7 cellular contexts compared by ENCODE assay signal in the genomic region with DNA sequence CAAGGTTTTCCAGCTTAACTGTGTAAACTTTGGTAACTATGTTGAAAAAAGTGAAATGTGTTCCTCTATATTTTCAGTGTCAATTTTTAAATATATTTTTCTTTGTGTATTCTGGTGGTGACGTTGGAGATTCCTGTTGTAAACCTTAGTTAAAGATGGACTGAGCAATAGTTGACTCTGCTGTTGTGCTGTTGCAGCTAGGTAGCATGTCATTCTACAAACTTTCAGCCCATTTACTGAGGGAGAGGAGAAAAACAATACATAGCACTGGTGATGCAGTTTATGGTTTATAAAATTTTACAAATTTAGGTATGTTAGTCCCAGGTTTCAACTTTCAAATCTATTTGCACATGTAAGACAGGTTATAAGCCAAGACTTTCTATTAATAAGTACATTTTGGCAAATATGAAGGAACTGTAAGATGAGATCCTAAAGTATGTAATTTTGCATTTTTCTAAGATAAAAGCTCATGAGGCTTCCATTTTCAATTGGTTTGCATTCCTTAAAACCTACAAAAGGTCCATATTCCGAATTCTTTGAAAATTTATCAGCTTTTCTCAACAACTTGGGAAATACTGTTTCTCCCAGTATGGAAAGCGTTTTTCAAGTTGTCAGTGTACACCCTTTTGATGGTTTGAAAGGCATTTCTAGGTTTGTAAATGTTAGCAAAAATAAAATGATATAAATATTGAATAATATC. TPM values are rescaled to one million over a fixed set of nuclear protein-coding genes. Genes with fewer than 3 reads are reported as not detected.
DNase-seq lines count a peak whose midpoint lies in the region; ATAC-seq and TF ChIP-seq lines count a peak whose summit lies in the region.

No MANE protein-coding gene starts in this region.

- no peak overlapping the region for H2AK5ac ChIP-seq in H9 (ENCODE audit: insufficient read length, low read length)

- intact Hi-C loops in gastrocnemius medialis (cut with DNase I; ENCODE audit: low total_unique reads): loop anchor here (5.0 kb wide), 4 partner anchors 60 to 860 kb away; a partner anchor contains a TSS

- H4K91ac ChIP-seq in H9 (ENCODE audit: insufficient read length, low read depth, low read length): no peak overlapping the region

- H3K4me3 Mint-ChIP-seq in H9: peak overlapping the region; percentile 85 to 95
- peak overlapping the region; percentile 84 to 96 (median 93) for H3K4me3 Mint-ChIP-seq in T-cell

- TF ChIP-seq CTCF in H9 (conservative IDR thresholded peaks at IDR 0.05): no peak
- no peak for TF ChIP-seq CTCF in fibroblast of pulmonary artery (IDR thresholded peaks at IDR 0.05; ENCODE audit: low read length, missing control alignments)
- TF ChIP-seq CTCF in gastrocnemius medialis (IDR thresholded peaks at IDR 0.05 in 4 of 5, conservative IDR thresholded peaks at IDR 0.05 in 1 of 5): no peak

- no peak overlapping the region for H3T11ph ChIP-seq in H9 (ENCODE audit: low read length)

- no peak overlapping the region for H2BK12ac ChIP-seq in H9 (ENCODE audit: insufficient read length, low read depth, low read length)

- no peak overlapping the region for H3K9ac ChIP-seq in H9 (ENCODE audit: extremely low read depth, insufficient read length, low read length)

- H3K4ac ChIP-seq in H9 (ENCODE audit: low read depth, low read length): no peak overlapping the region

- DNase-seq in H9 (no peak), T-cell (no peak), fibroblast of pulmonary artery (ENCODE audit: low read depth) (no peak), gastrocnemius medialis (no peak), hepatic stellate cell (ENCODE audit: low spot score) (no peak), GM19240 (ENCODE audit: insufficient read length, low spot score) (no peak)

- no peak overlapping the region for H4K5ac ChIP-seq in H9 (ENCODE audit: insufficient read length, low read depth, low read length)

- H3K9me3 Mint-ChIP-seq in H9 (no peaks in the 10 kb centered on the region; a peak in 1 of 5 replicates), T-cell (no peaks in the 10 kb centered on the region)

- peak overlapping the region; percentile 91 for H3K4me3 ChIP-seq in fibroblast of pulmonary artery (replicated peaks; ENCODE audit: low read depth, low read length)
- peak overlapping the region; percentile 80 to 97 (median 86) for H3K4me3 ChIP-seq in gastrocnemius medialis

- CTCF ChIA-PET in T-cell (lab: Charles Lee): interaction anchor here (0.7 to 5.5 kb wide), 6 partner anchors 24 to 84 kb away, joined by 3 to 34 read pairs (median 3); no protein-coding TSS in a partner anchor

- no peak overlapping the region for H2AFZ ChIP-seq in H9 (ENCODE audit: low read length)

- H3K27ac ChIP-seq in H9 (ENCODE audit: insufficient read length, low read depth, low read length): no peak overlapping the region
- peak overlapping the region in 2 of 4 donors; percentile 87 to 88 for H3K27ac ChIP-seq in gastrocnemius medialis

- H3K27me3 ChIP-seq in H9 (ENCODE audit: insufficient read depth, low read length) (no peaks in the 10 kb centered on the region; the same call in 1 of the 2 replicates), gastrocnemius medialis (no peaks in the 10 kb centered on the region)

- ATAC-seq in T-cell (replicated peaks in 1 of 4) (no peak), gastrocnemius medialis (no peak), HG03432 (IDR thresholded peaks at IDR 0.05; ENCODE audit: unreplicated experiment) (no peak)

- H2BK20ac ChIP-seq in H9 (ENCODE audit: low read depth, low read length, poor library complexity, severe bottlenecking): no peak overlapping the region

- no peak for TF ChIP-seq POLR2A in gastrocnemius medialis (IDR thresholded peaks at IDR 0.05)

- no peaks in the 10 kb centered on the region for H4K20me1 ChIP-seq in H9 (ENCODE audit: control insufficient read depth, insufficient read depth, insufficient read length)

- H3K4me1 ChIP-seq in H9 (ENCODE audit: insufficient read depth, low read length) (no peaks in the 10 kb centered on the region), gastrocnemius medialis (peaks cover 53 to 58% of the 10 kb centered on the region in 2 donors)

- H3K4me1 Mint-ChIP-seq in H9: peaks cover 14 to 21% of the 10 kb centered on the region in 2 experiments
- peaks cover 49 to 53% (median 51%) of the 10 kb centered on the region in 3 donors for H3K4me1 Mint-ChIP-seq in T-cell

- H3K79me2 ChIP-seq in H9 (ENCODE audit: insufficient read depth, low read length): peaks cover 8% of the 10 kb centered on the region; the same call in 1 of the 2 replicates

- no peaks in the 10 kb centered on the region for H3K79me1 ChIP-seq in H9 (ENCODE audit: insufficient read depth, low read depth, low read length, poor library complexity, severe bottlenecking)

- no peak overlapping the region for H2BK5ac ChIP-seq in H9 (ENCODE audit: insufficient read length, low read length)

- no peak overlapping the region for H3K23ac ChIP-seq in H9 (ENCODE audit: insufficient read length, low read depth, low read length)

- no peak overlapping the region for H3K18ac ChIP-seq in H9 (ENCODE audit: insufficient read length, low read depth, low read length)

- in situ Hi-C loops in gastrocnemius medialis (cut with MboI; ENCODE audit: low sequenced_read_pairs in 4 of 4): no loop called here

- H3K56ac ChIP-seq in H9 (ENCODE audit: insufficient read length, low read depth, low read length): no peak overlapping the region

- H3K36me3 Mint-ChIP-seq in H9 (ENCODE audit: insufficient read depth in 1 of 3, low read depth in 3 of 3) (peaks cover 0 to 3% (median 0%) of the 10 kb centered on the region in 3 experiments; a peak in 2 of 7 replicates), T-cell (peaks cover 6% of the 10 kb centered on the region)

- H3K27me3 Mint-ChIP-seq in H9 (ENCODE audit: low read depth) (peaks cover 24% of the 10 kb centered on the region), T-cell (no peaks in the 10 kb centered on the region)

- POLR2A ChIA-PET in T-cell (lab: Charles Lee): interaction anchor here in 1 of 2 donors (0.5 kb wide), 1 partner anchor 27 kb away, joined by 3 read pairs; no protein-coding TSS in a partner anchor

- H3K23me2 ChIP-seq in H9 (ENCODE audit: insufficient read length, low read depth, low read length, poor library complexity, severe bottlenecking): peaks cover 4% of the 10 kb centered on the region

- H2BK15ac ChIP-seq in H9 (ENCODE audit: low read depth, low read length): no peak overlapping the region

- H3K27ac Mint-ChIP-seq in H9 (no peak overlapping the region), T-cell (no peak overlapping the region)

- peak overlapping the region; percentile 99 for H3K4me2 ChIP-seq in H9 (ENCODE audit: insufficient read depth, insufficient read length, low read length)

- no peaks in the 10 kb centered on the region for H3K36me3 ChIP-seq in gastrocnemius medialis

- no peaks in the 10 kb centered on the region for H3K9me3 ChIP-seq in H9 (ENCODE audit: control insufficient read depth, low read depth, low read length)
- H3K9me3 ChIP-seq in gastrocnemius medialis: no peaks in the 10 kb centered on the region

- no peak overlapping the region for H2BK120ac ChIP-seq in H9 (ENCODE audit: low read depth, low read length, poor library complexity, severe bottlenecking)

- WGBS in H9 (ENCODE audit: extremely low coverage, insufficient read length, low lambda C conversion rate): no CpG with 5 or more reads among the region's 3 CpGs

- no peak overlapping the region for H3K14ac ChIP-seq in H9 (ENCODE audit: insufficient read depth, low read length)

- H4K8ac ChIP-seq in H9 (replicated peaks; ENCODE audit: insufficient read length, low read depth, low read length): no peak overlapping the region

RNA-seq across cellular contexts. Expression of a gene that starts 1.5 kb away (rescaled TPM):
- total RNA-seq in H9 (2021) (26.5 and 31.0 TPM in 2 replicates), T-cell (1 to 10 TPM; 3.1 to 6.8 (median 5.0) TPM), gastrocnemius medialis (10 to 100 TPM; 21.8 to 47.8 (median 31.9) TPM)
